Comparison of ENCODE assay signal across 1 cellular context in genomic region chr13:98847780-98848179, GRCh38.
TF ChIP-seq lines count a peak whose summit lies in the region.

No MANE protein-coding gene starts in this region.

TF ChIP-seq in HCT116, 20 proteins besides CTCF, POLR2A, EP300 and RAD21 (continued from another document):
- TF ChIP-seq ZBTB33 (IDR thresholded peaks at IDR 0.05; ENCODE audit: extremely low read depth, insufficient replicate concordance, low read length): no peak
- TF ChIP-seq SIN3A (IDR thresholded peaks at IDR 0.05; ENCODE audit: low read depth): no peak
